ENCODE assay signal across 16 cellular contexts in the genomic region with DNA sequence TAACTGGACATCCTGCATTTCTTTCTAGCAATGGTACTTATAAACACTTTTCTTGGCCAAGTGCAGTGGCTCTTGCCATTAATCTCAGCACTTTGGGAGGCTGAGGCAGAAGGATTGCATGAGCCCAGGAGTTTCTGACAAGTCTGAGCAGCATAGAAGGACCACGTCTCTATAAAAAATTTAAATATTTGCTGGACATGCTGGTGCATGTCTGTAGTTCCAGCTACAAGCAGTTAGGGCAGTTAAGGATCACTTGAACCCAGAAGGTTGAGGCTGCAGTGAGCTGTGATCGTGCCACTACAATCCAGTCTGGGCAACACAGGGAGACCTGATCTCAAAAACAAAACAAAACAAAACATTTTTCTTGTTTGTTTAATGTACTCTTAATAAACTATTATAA.
DNase-seq lines count a peak whose midpoint lies in the region; ATAC-seq and TF ChIP-seq lines count a peak whose summit lies in the region.
"Had no signal": no experiment of that assay in that cellular context is flagged by ENCODE, and none has a peak within 500 bp of the region (broad histone marks: within the 10 kb centered on the region; RNA-seq: fewer than 3 reads in every experiment).

No MANE protein-coding gene starts in this region.

- H3K36me3 Mint-ChIP-seq in nephron progenitor cell (ENCODE audit: low read depth) = no peaks in the 10 kb centered on the region

- no peak overlapping the region for H3K27ac Mint-ChIP-seq in nephron progenitor cell
- H3K27ac Mint-ChIP-seq: B cell; CD4-positive, alpha-beta T cell; HFFc6 had no signal

- H3K27me3 Mint-ChIP-seq in nephron progenitor cell (ENCODE audit: low read depth, poor library complexity) = peaks cover 7% of the 10 kb centered on the region
- H3K27me3 Mint-ChIP-seq: B cell; CD4-positive, alpha-beta T cell had no signal

- DNase-seq in NCI-H345 (lab: John Stamatoyannopoulos, UW) (peak; percentile 20), NCI-H345 treated with DMSO at 0.1 percent for 48 hours (lab: John Stamatoyannopoulos, UW; ENCODE audit: unreplicated experiment) (no peak), NCI-H1105 (lab: John Stamatoyannopoulos, UW) (peak; percentile 62), NCI-H748 (lab: John Stamatoyannopoulos, UW; ENCODE audit: unreplicated experiment) (peak; percentile 73), epithelial cell of esophagus (ENCODE audit: low read depth) (peak; percentile 70), left lung (no peak), medulla oblongata (ENCODE audit: extremely low spot score) (no peak), nephron progenitor cell (no peak)
- DNase-seq: C1 segment of cervical spinal cord; Calu3; CD4-positive, alpha-beta T cell; DMS53; GF-D8; HCEC 1CT; HFFc6 had no signal

- intact Hi-C loops in left lung (cut with DNase I) = no loop called here

- no peaks in the 10 kb centered on the region for H3K9me3 ChIP-seq in left lung

- no peaks in the 10 kb centered on the region for H3K27me3 ChIP-seq in left lung

- ATAC-seq in left lung = no peak

- no peaks in the 10 kb centered on the region for H3K4me1 Mint-ChIP-seq in nephron progenitor cell
- H3K4me1 Mint-ChIP-seq: B cell had no signal

- H3K4me3 ChIP-seq in epithelial cell of esophagus (ENCODE audit: low read length) (no peak overlapping the region), left lung (no peak overlapping the region)

- H3K4me1 ChIP-seq in left lung = no peaks in the 10 kb centered on the region

- no peak overlapping the region for H3K4me3 Mint-ChIP-seq in nephron progenitor cell
- H3K4me3 Mint-ChIP-seq: B cell; CD4-positive, alpha-beta T cell; HFFc6 had no signal

- no peaks in the 10 kb centered on the region for H3K9me3 Mint-ChIP-seq in nephron progenitor cell
- H3K9me3 Mint-ChIP-seq: CD4-positive, alpha-beta T cell; HFFc6 had no signal

- TF ChIP-seq CTCF in epithelial cell of esophagus (IDR thresholded peaks at IDR 0.05; ENCODE audit: insufficient read depth, low read depth, low read length, missing control alignments) (no peak), left lung (IDR thresholded peaks at IDR 0.05) (no peak), nephron progenitor cell (IDR thresholded peaks at IDR 0.05) (no peak)

- no peaks in the 10 kb centered on the region for H3K36me3 ChIP-seq in left lung

- H3K27ac ChIP-seq in left lung = no peak overlapping the region

Comparison
In these comparisons a context has a peak if more than half of its experiments do, and no peak if none do; other contexts are left out.
1. DNase-seq: peak in NCI-H345 (single experiment), NCI-H1105 (single experiment), NCI-H748 (single experiment) and epithelial cell of esophagus (single experiment); none in NCI-H345 treated with DMSO at 0.1 percent for 48 hours (single experiment), left lung (0 of 2), medulla oblongata (single experiment) and nephron progenitor cell (single experiment).